Comparison of ENCODE assay signal across 8 cellular contexts in genomic region chr4:119498520-119498919, GRCh38.
DNase-seq lines count a peak whose midpoint lies in the region; ATAC-seq and TF ChIP-seq lines count a peak whose summit lies in the region.

No MANE protein-coding gene starts in this region.

- H3K27me3 Mint-ChIP-seq in activated CD8-positive, alpha-beta T cell treated with anti-CD3 and anti-CD28 coated beads, Interleukin-2, amount 10 ng/mL, durations not matched to agents 7 days and 5 days (ENCODE audit: low read depth): no peaks in the 10 kb centered on the region
- no peaks in the 10 kb centered on the region for H3K27me3 Mint-ChIP-seq in activated CD8-positive, alpha-beta T cell treated with anti-CD3 and anti-CD28 coated beads for 36 hours

- WGBS in mesodermal cell (ENCODE audit: insufficient coverage in 2 of 2), 2 experiments: 92 to 94% methylated on average over 2 to 3 of the region's 3 CpGs
- 24 to 28% methylated on average over 3 of the region's 3 CpGs for whole genome bisulfite sequencing in tibial nerve, 2 donors

- TF ChIP-seq POLR2A in tibial nerve (IDR thresholded peaks at IDR 0.05): no peak

- peaks cover 47% of the 10 kb centered on the region for H3K36me3 ChIP-seq in mesodermal cell (ENCODE audit: control insufficient read depth, insufficient read depth, low read length)
- peaks cover 0 to 72% (median 0%) of the 10 kb centered on the region in 3 donors for H3K36me3 ChIP-seq in tibial nerve

- intact Hi-C loops in activated CD8-positive, alpha-beta T cell treated with anti-CD3 and anti-CD28 coated beads for 36 hours (cut with micrococcal nuclease): no loop called here

- CTCF ChIA-PET in activated CD8-positive, alpha-beta T cell treated with anti-CD3 and anti-CD28 coated beads, Interleukin-2, amount 10 ng/mL, durations not matched to agents 7 days and 5 days (lab: Charles Lee): no interaction called here
- CTCF ChIA-PET in activated CD8-positive, alpha-beta T cell treated with anti-CD3 and anti-CD28 coated beads for 36 hours (lab: Charles Lee): no interaction called here

- peak; percentile 9 to 75 for TF ChIP-seq EP300 in tibial nerve (IDR thresholded peaks at IDR 0.05)

- H3K9me3 Mint-ChIP-seq in activated CD8-positive, alpha-beta T cell treated with anti-CD3 and anti-CD28 coated beads, Interleukin-2, amount 10 ng/mL, durations not matched to agents 7 days and 5 days (ENCODE audit: insufficient read depth): no peaks in the 10 kb centered on the region
- H3K9me3 Mint-ChIP-seq in activated CD8-positive, alpha-beta T cell treated with anti-CD3 and anti-CD28 coated beads for 36 hours: no peaks in the 10 kb centered on the region

- H3K9me3 ChIP-seq in mesodermal cell (ENCODE audit: control insufficient read depth, low read length): no peaks in the 10 kb centered on the region
- H3K9me3 ChIP-seq in tibial nerve: no peaks in the 10 kb centered on the region

- H3K4me1 Mint-ChIP-seq in activated CD8-positive, alpha-beta T cell treated with anti-CD3 and anti-CD28 coated beads, Interleukin-2, amount 10 ng/mL, durations not matched to agents 7 days and 5 days (ENCODE audit: low read depth): no peaks in the 10 kb centered on the region
- no peaks in the 10 kb centered on the region for H3K4me1 Mint-ChIP-seq in activated CD8-positive, alpha-beta T cell treated with anti-CD3 and anti-CD28 coated beads for 36 hours (ENCODE audit: low read depth)

- no peaks in the 10 kb centered on the region for H3K27me3 ChIP-seq in tibial nerve

- POLR2A ChIA-PET in activated CD8-positive, alpha-beta T cell treated with anti-CD3 and anti-CD28 coated beads, Interleukin-2, amount 10 ng/mL, durations not matched to agents 7 days and 5 days (lab: Charles Lee): no interaction called here
- POLR2A ChIA-PET in activated CD8-positive, alpha-beta T cell treated with anti-CD3 and anti-CD28 coated beads for 36 hours (lab: Charles Lee): no interaction called here

- peaks cover 32% of the 10 kb centered on the region for H3K36me3 Mint-ChIP-seq in activated CD8-positive, alpha-beta T cell treated with anti-CD3 and anti-CD28 coated beads, Interleukin-2, amount 10 ng/mL, durations not matched to agents 7 days and 5 days (ENCODE audit: low read depth)
- H3K36me3 Mint-ChIP-seq in activated CD8-positive, alpha-beta T cell treated with anti-CD3 and anti-CD28 coated beads for 36 hours (ENCODE audit: low read depth): peaks cover 27% of the 10 kb centered on the region

- no peak overlapping the region for H3K4me3 ChIP-seq in mesodermal cell (ENCODE audit: extremely low read depth, insufficient read depth, low read length, poor library complexity, severe bottlenecking)
- no peak overlapping the region for H3K4me3 ChIP-seq in tibial nerve

- H3K4me1 ChIP-seq in mesodermal cell (ENCODE audit: control insufficient read depth, insufficient read depth, low read length, poor library complexity, severe bottlenecking): no peaks in the 10 kb centered on the region
- H3K4me1 ChIP-seq in tibial nerve: peaks cover 0 to 22% (median 5%) of the 10 kb centered on the region in 4 donors

- no peak overlapping the region for H3K4me3 Mint-ChIP-seq in activated CD8-positive, alpha-beta T cell treated with anti-CD3 and anti-CD28 coated beads, Interleukin-2, amount 10 ng/mL, durations not matched to agents 7 days and 5 days
- H3K4me3 Mint-ChIP-seq in activated CD8-positive, alpha-beta T cell treated with anti-CD3 and anti-CD28 coated beads for 36 hours: no peak overlapping the region

- no peak for ATAC-seq in activated CD8-positive, alpha-beta T cell treated with anti-CD3 and anti-CD28 coated beads, Interleukin-2, amount 10 ng/mL, durations not matched to agents 7 days and 5 days
- no peak for ATAC-seq in activated CD8-positive, alpha-beta T cell treated with anti-CD3 and anti-CD28 coated beads for 36 hours

- TF ChIP-seq CTCF in activated CD8-positive, alpha-beta T cell treated with anti-CD3 and anti-CD28 coated beads for 36 hours (IDR thresholded peaks at IDR 0.05): no peak
- TF ChIP-seq CTCF in tibial nerve (IDR thresholded peaks at IDR 0.05): no peak

- DNase-seq in activated CD8-positive, alpha-beta T cell treated with anti-CD3 and anti-CD28 coated beads, Interleukin-2, amount 10 ng/mL, durations not matched to agents 7 days and 5 days: no peak
- DNase-seq in activated CD8-positive, alpha-beta T cell treated with anti-CD3 and anti-CD28 coated beads for 36 hours: no peak
- peak; percentile 20 to 30 for DNase-seq in dermis microvascular lymphatic vessel endothelial cell (ENCODE audit: low read depth in 2 of 2)
- DNase-seq in tibial nerve (ENCODE audit: low spot score in 2 of 2): peak in 1 of 2 donors; percentile 11
- DNase-seq in islet precursor cell: no peak
- DNase-seq in occipital lobe (lab: John Stamatoyannopoulos, UW): no peak
- no peak for DNase-seq in SK-N-DZ (ENCODE audit: low spot score)

- H3K27ac Mint-ChIP-seq in activated CD8-positive, alpha-beta T cell treated with anti-CD3 and anti-CD28 coated beads, Interleukin-2, amount 10 ng/mL, durations not matched to agents 7 days and 5 days: peak overlapping the region; percentile 4
- no peak overlapping the region for H3K27ac Mint-ChIP-seq in activated CD8-positive, alpha-beta T cell treated with anti-CD3 and anti-CD28 coated beads for 36 hours

- H3K27ac ChIP-seq in mesodermal cell (ENCODE audit: low read depth, low read length, severe bottlenecking) (peak overlapping the region; percentile 60), tibial nerve (peak overlapping the region in 2 of 4 donors; percentile 73 to 87)

Comparison
In these comparisons a context has a peak if more than half of its experiments do, and no peak if none do; other contexts are left out.
1. DNase-seq: peak in dermis microvascular lymphatic vessel endothelial cell (2 of 2); none in activated CD8-positive, alpha-beta T cell treated with anti-CD3 and anti-CD28 coated beads, Interleukin-2, amount 10 ng/mL, durations not matched to agents 7 days and 5 days (single experiment), activated CD8-positive, alpha-beta T cell treated with anti-CD3 and anti-CD28 coated beads for 36 hours (single experiment), islet precursor cell (single experiment), occipital lobe (single experiment) and SK-N-DZ (single experiment).